In the genomic region with DNA sequence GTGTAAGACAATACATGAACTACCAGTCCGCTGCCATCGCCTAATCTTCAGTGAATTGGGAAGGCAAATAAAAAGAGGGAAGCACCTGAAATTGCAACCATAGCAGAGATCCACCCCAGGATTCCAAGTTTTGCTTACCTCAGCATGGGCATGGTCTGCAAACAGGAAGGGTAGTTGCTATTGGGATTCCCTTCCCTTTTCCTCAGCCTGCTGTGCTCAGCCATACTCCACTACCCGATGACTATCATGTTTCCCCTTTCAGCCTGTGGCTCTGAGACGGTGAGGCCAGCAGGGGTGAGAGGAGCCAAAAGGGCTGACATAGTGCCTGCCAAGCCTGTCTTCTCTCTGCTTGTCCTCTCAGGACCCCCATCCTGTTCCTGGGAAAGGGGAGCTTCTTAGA, we compare ENCODE assay signal across 1 cellular context.
TF ChIP-seq lines count a peak whose summit lies in the region.

No MANE protein-coding gene starts in this region.

TF ChIP-seq in HEK293, 187 proteins besides CTCF, POLR2A, EP300 and RAD21 (continued from another document and continues in another):
- TF ChIP-seq, protein P1, sequence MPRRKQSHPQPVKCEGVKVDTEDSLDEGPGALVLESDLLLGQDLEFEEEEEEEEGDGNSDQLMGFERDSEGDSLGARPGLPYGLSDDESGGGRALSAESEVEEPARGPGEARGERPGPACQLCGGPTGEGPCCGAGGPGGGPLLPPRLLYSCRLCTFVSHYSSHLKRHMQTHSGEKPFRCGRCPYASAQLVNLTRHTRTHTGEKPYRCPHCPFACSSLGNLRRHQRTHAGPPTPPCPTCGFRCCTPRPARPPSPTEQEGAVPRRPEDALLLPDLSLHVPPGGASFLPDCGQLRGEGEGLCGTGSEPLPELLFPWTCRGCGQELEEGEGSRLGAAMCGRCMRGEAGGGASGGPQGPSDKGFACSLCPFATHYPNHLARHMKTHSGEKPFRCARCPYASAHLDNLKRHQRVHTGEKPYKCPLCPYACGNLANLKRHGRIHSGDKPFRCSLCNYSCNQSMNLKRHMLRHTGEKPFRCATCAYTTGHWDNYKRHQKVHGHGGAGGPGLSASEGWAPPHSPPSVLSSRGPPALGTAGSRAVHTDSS (tag by site-specific recombination; IDR thresholded peaks at IDR 0.05), result no peak
- TF ChIP-seq ZEB2 (tag by site-specific recombination; IDR thresholded peaks at IDR 0.05) (no peak), MZF1 (tag by site-specific recombination; IDR thresholded peaks at IDR 0.05; ENCODE audit: borderline replicate concordance) (peak; percentile 11; the same call in 1 of the 2 replicates), RBAK (tag by site-specific recombination; IDR thresholded peaks at IDR 0.05) (no peak), ZNF404 (tag by site-specific recombination; IDR thresholded peaks at IDR 0.05) (no peak), ZXDB (tag by site-specific recombination; IDR thresholded peaks at IDR 0.05) (no peak), ZIC2 (tag by site-specific recombination; IDR thresholded peaks at IDR 0.05) (peak; percentile 53), ZNF76 (tag by site-specific recombination; IDR thresholded peaks at IDR 0.05; ENCODE audit: borderline replicate concordance, low read depth) (no peak), ZNF140 (tag by site-specific recombination; IDR thresholded peaks at IDR 0.05) (no peak), ZNF248 (tag by site-specific recombination; IDR thresholded peaks at IDR 0.05) (no peak), KLF7 (tag by site-specific recombination; IDR thresholded peaks at IDR 0.05; ENCODE audit: borderline replicate concordance) (no peak), TRIM28 (IDR thresholded peaks at IDR 0.05; ENCODE audit: borderline replicate concordance, low read length) (peak; percentile 73; the same call in 1 of the 2 replicates), GLI4 (tag by site-specific recombination; IDR thresholded peaks at IDR 0.05) (no peak), SP3 (tag by site-specific recombination; IDR thresholded peaks at IDR 0.05) (no peak), SCRT2 (tag by site-specific recombination; IDR thresholded peaks at IDR 0.05) (peak; percentile 67), FEZF1 (tag by site-specific recombination; IDR thresholded peaks at IDR 0.05) (no peak), PRDM1 (tag by site-specific recombination; IDR thresholded peaks at IDR 0.05) (0 out of 2 replicates have a peak, but pooled peaks have one; percentile 20), BCL11B (tag by site-specific recombination; IDR thresholded peaks at IDR 0.05; ENCODE audit: low read depth) (no peak), ZNF266 (tag by site-specific recombination; IDR thresholded peaks at IDR 0.05; ENCODE audit: low read depth) (no peak), ZNF19 (tag by site-specific recombination; IDR thresholded peaks at IDR 0.05; ENCODE audit: low read depth) (no peak), SP7 (tag by site-specific recombination; IDR thresholded peaks at IDR 0.05) (no peak), ZNF138 (tag by site-specific recombination; IDR thresholded peaks at IDR 0.05; ENCODE audit: borderline replicate concordance) (no peak), ZNF623 (tag by site-specific recombination; IDR thresholded peaks at IDR 0.05) (no peak), SCRT1 (tag by site-specific recombination; IDR thresholded peaks at IDR 0.05; ENCODE audit: borderline replicate concordance) (0 out of 2 replicates have a peak, but pooled peaks have one; percentile 46), ZNF555 (tag by site-specific recombination; conservative IDR thresholded peaks at IDR 0.05) (no peak), ZNF768 (tag by site-specific recombination; IDR thresholded peaks at IDR 0.05) (no peak), ZBTB17 (tag by site-specific recombination; IDR thresholded peaks at IDR 0.05) (peak; percentile 91), ZNF529 (tag by site-specific recombination; IDR thresholded peaks at IDR 0.05; ENCODE audit: insufficient replicate concordance) (no peak)
- TF ChIP-seq, protein P2, sequence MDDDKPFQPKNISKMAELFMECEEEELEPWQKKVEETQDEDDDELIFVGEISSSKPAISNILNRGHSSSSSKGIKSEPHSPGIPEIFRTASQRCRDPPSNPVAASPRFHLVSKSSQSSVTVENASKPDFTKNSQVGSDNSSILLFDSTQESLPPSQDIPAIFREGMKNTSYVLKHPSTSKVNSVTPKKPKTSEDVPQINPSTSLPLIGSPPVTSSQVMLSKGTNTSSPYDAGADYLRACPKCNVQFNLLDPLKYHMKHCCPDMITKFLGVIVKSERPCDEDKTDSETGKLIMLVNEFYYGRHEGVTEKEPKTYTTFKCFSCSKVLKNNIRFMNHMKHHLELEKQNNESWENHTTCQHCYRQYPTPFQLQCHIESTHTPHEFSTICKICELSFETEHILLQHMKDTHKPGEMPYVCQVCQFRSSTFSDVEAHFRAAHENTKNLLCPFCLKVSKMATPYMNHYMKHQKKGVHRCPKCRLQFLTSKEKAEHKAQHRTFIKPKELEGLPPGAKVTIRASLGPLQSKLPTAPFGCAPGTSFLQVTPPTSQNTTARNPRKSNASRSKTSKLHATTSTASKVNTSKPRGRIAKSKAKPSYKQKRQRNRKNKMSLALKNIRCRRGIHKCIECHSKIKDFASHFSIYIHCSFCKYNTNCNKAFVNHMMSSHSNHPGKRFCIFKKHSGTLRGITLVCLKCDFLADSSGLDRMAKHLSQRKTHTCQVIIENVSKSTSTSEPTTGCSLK (tag by site-specific recombination; IDR thresholded peaks at IDR 0.05), result no peak
- TF ChIP-seq, protein P3, sequence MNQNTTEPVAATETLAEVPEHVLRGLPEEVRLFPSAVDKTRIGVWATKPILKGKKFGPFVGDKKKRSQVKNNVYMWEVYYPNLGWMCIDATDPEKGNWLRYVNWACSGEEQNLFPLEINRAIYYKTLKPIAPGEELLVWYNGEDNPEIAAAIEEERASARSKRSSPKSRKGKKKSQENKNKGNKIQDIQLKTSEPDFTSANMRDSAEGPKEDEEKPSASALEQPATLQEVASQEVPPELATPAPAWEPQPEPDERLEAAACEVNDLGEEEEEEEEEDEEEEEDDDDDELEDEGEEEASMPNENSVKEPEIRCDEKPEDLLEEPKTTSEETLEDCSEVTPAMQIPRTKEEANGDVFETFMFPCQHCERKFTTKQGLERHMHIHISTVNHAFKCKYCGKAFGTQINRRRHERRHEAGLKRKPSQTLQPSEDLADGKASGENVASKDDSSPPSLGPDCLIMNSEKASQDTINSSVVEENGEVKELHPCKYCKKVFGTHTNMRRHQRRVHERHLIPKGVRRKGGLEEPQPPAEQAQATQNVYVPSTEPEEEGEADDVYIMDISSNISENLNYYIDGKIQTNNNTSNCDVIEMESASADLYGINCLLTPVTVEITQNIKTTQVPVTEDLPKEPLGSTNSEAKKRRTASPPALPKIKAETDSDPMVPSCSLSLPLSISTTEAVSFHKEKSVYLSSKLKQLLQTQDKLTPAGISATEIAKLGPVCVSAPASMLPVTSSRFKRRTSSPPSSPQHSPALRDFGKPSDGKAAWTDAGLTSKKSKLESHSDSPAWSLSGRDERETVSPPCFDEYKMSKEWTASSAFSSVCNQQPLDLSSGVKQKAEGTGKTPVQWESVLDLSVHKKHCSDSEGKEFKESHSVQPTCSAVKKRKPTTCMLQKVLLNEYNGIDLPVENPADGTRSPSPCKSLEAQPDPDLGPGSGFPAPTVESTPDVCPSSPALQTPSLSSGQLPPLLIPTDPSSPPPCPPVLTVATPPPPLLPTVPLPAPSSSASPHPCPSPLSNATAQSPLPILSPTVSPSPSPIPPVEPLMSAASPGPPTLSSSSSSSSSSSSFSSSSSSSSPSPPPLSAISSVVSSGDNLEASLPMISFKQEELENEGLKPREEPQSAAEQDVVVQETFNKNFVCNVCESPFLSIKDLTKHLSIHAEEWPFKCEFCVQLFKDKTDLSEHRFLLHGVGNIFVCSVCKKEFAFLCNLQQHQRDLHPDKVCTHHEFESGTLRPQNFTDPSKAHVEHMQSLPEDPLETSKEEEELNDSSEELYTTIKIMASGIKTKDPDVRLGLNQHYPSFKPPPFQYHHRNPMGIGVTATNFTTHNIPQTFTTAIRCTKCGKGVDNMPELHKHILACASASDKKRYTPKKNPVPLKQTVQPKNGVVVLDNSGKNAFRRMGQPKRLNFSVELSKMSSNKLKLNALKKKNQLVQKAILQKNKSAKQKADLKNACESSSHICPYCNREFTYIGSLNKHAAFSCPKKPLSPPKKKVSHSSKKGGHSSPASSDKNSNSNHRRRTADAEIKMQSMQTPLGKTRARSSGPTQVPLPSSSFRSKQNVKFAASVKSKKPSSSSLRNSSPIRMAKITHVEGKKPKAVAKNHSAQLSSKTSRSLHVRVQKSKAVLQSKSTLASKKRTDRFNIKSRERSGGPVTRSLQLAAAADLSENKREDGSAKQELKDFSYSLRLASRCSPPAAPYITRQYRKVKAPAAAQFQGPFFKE (tag by site-specific recombination; IDR thresholded peaks at IDR 0.05; ENCODE audit: borderline replicate concordance), result no peak
- TF ChIP-seq, protein P4, sequence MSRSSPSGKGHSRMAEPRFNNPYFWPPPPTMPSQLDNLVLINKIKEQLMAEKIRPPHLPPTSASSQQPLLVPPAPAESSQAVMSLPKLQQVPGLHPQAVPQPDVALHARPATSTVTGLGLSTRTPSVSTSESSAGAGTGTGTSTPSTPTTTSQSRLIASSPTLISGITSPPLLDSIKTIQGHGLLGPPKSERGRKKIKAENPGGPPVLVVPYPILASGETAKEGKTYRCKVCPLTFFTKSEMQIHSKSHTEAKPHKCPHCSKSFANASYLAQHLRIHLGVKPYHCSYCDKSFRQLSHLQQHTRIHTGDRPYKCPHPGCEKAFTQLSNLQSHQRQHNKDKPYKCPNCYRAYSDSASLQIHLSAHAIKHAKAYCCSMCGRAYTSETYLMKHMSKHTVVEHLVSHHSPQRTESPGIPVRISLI (tag by site-specific recombination; IDR thresholded peaks at IDR 0.05), result no peak
- TF ChIP-seq, protein P5, sequence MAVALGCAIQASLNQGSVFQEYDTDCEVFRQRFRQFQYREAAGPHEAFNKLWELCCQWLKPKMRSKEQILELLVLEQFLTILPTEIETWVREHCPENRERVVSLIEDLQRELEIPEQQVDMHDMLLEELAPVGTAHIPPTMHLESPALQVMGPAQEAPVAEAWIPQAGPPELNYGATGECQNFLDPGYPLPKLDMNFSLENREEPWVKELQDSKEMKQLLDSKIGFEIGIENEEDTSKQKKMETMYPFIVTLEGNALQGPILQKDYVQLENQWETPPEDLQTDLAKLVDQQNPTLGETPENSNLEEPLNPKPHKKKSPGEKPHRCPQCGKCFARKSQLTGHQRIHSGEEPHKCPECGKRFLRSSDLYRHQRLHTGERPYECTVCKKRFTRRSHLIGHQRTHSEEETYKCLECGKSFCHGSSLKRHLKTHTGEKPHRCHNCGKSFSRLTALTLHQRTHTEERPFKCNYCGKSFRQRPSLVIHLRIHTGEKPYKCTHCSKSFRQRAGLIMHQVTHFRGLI (tag by site-specific recombination; IDR thresholded peaks at IDR 0.05), result no peak
- TF ChIP-seq, protein P6, sequence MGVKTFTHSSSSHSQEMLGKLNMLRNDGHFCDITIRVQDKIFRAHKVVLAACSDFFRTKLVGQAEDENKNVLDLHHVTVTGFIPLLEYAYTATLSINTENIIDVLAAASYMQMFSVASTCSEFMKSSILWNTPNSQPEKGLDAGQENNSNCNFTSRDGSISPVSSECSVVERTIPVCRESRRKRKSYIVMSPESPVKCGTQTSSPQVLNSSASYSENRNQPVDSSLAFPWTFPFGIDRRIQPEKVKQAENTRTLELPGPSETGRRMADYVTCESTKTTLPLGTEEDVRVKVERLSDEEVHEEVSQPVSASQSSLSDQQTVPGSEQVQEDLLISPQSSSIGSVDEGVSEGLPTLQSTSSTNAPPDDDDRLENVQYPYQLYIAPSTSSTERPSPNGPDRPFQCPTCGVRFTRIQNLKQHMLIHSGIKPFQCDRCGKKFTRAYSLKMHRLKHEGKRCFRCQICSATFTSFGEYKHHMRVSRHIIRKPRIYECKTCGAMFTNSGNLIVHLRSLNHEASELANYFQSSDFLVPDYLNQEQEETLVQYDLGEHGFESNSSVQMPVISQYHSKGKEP (tag by site-specific recombination; IDR thresholded peaks at IDR 0.05), result no peak
- TF ChIP-seq, protein P7, sequence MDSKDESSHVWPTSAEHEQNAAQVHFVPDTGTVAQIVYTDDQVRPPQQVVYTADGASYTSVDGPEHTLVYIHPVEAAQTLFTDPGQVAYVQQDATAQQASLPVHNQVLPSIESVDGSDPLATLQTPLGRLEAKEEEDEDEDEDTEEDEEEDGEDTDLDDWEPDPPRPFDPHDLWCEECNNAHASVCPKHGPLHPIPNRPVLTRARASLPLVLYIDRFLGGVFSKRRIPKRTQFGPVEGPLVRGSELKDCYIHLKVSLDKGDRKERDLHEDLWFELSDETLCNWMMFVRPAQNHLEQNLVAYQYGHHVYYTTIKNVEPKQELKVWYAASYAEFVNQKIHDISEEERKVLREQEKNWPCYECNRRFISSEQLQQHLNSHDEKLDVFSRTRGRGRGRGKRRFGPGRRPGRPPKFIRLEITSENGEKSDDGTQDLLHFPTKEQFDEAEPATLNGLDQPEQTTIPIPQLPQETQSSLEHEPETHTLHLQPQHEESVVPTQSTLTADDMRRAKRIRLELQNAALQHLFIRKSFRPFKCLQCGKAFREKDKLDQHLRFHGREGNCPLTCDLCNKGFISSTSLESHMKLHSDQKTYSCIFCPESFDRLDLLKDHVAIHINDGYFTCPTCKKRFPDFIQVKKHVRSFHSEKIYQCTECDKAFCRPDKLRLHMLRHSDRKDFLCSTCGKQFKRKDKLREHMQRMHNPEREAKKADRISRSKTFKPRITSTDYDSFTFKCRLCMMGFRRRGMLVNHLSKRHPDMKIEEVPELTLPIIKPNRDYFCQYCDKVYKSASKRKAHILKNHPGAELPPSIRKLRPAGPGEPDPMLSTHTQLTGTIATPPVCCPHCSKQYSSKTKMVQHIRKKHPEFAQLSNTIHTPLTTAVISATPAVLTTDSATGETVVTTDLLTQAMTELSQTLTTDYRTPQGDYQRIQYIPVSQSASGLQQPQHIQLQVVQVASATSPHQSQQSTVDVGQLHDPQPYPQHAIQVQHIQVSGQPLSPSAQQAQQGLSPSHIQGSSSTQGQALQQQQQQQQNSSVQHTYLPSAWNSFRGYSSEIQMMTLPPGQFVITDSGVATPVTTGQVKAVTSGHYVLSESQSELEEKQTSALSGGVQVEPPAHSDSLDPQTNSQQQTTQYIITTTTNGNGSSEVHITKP (tag by site-specific recombination; IDR thresholded peaks at IDR 0.05), result no peak
- TF ChIP-seq, protein P8, sequence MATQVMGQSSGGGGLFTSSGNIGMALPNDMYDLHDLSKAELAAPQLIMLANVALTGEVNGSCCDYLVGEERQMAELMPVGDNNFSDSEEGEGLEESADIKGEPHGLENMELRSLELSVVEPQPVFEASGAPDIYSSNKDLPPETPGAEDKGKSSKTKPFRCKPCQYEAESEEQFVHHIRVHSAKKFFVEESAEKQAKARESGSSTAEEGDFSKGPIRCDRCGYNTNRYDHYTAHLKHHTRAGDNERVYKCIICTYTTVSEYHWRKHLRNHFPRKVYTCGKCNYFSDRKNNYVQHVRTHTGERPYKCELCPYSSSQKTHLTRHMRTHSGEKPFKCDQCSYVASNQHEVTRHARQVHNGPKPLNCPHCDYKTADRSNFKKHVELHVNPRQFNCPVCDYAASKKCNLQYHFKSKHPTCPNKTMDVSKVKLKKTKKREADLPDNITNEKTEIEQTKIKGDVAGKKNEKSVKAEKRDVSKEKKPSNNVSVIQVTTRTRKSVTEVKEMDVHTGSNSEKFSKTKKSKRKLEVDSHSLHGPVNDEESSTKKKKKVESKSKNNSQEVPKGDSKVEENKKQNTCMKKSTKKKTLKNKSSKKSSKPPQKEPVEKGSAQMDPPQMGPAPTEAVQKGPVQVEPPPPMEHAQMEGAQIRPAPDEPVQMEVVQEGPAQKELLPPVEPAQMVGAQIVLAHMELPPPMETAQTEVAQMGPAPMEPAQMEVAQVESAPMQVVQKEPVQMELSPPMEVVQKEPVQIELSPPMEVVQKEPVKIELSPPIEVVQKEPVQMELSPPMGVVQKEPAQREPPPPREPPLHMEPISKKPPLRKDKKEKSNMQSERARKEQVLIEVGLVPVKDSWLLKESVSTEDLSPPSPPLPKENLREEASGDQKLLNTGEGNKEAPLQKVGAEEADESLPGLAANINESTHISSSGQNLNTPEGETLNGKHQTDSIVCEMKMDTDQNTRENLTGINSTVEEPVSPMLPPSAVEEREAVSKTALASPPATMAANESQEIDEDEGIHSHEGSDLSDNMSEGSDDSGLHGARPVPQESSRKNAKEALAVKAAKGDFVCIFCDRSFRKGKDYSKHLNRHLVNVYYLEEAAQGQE (tag by site-specific recombination; IDR thresholded peaks at IDR 0.05), result no peak
